8 cellular contexts compared by ENCODE assay signal in genomic region chr20:63864978-63865640, GRCh38. TPM values are rescaled to one million over a fixed set of nuclear protein-coding genes. Genes with fewer than 3 reads are reported as not detected.
A peak's percentile ranks its signal among the peaks of the same experiment; 100 is the strongest.
DNase-seq lines count a peak whose midpoint lies in the region; TF ChIP-seq lines count a peak whose summit lies in the region.

TSS of gene TPD52L2 (plus strand) at chr20:63865270. CDS start at chr20:63865366, 96 bp downstream.

- H3K9ac ChIP-seq in SK-N-SH: peak within 1 kb of the TSS; percentile 95

- H4K20me1 ChIP-seq in SK-N-SH (ENCODE audit: insufficient read depth): 0 out of 2 replicates have a peak, but pooled peaks cover 5% of the 10 kb centered on the region

- no peak for TF ChIP-seq RAD21 in SK-N-SH (IDR thresholded peaks at IDR 0.05; ENCODE audit: low read length)

- no peaks in the 10 kb centered on the region for H3K9me2 ChIP-seq in SK-N-SH

- TF ChIP-seq EP300 in SK-N-SH (IDR thresholded peaks at IDR 0.05; ENCODE audit: borderline replicate concordance in 1 of 2, low read depth in 1 of 2, low read length in 1 of 2): no peak

- H3K9me3 ChIP-seq in SK-N-SH: no peaks in the 10 kb centered on the region

- peak; percentile 87 for DNase-seq in GM04503 (ENCODE audit: low read depth)
- peak; percentile 98 for DNase-seq in HFFc6
- DNase-seq in NCI-H1048 (lab: John Stamatoyannopoulos, UW): peak; percentile 95
- DNase-seq in SK-N-SH: peak; percentile 98
- peak; percentile 97 for DNase-seq in activated naive CD4-positive, alpha-beta T cell treated with anti-CD3 and anti-CD28 coated beads, Interleukin-2, amount 50 U/mL, for 16 hours
- peak; percentile 98 for DNase-seq in germinal center (ENCODE audit: low spot score)
- peak; percentile 88 for DNase-seq in non-pigmented ciliary epithelial cell (ENCODE audit: low read depth)
- peak; percentile 98 for DNase-seq in superior temporal gyrus (ENCODE audit: extremely low spot score)

- peaks cover 0 to 11% of the 10 kb centered on the region in 2 experiments; a peak in 1 of 4 replicates for H3K4me1 ChIP-seq in SK-N-SH (ENCODE audit: control insufficient read depth in 1 of 2, insufficient read depth in 2 of 2, low read depth in 1 of 2, low read length in 1 of 2)

- 2% methylated on average over 24 of the region's 68 CpGs for WGBS in SK-N-SH (ENCODE audit: low lambda C conversion rate)

- H3K9me3 Mint-ChIP-seq in HFFc6: no peaks in the 10 kb centered on the region

- POLR2A ChIA-PET in SK-N-SH (lab: Yijun Ruan, JAX): interaction anchor here (0.6 to 2.1 kb wide), 13 partner anchors 10 to 329 kb away, joined by 3 to 12 read pairs (median 3); partner anchors contain the start of genes PRPF6, STMN3 and TCEA2

- H3F3A ChIP-seq in SK-N-SH (replicated peaks; ENCODE audit: insufficient read depth): peaks cover 3% of the 10 kb centered on the region

- H3K27ac ChIP-seq in SK-N-SH (ENCODE audit: low read depth in 2 of 2, low read length in 1 of 2): peak within 1 kb of the TSS; percentile 78 to 84

- H3K27me3 Mint-ChIP-seq in HFFc6 (ENCODE audit: insufficient read depth): no peaks in the 10 kb centered on the region; the same call in 1 of the 2 replicates

- CTCF ChIA-PET in SK-N-SH (lab: Yijun Ruan, JAX): interaction anchor here (0.9 to 4.2 kb wide), 11 partner anchors 11 to 117 kb away, joined by 3 to 30 read pairs (median 4); partner anchors contain the start of gene PRPF6

- H3K4me3 Mint-ChIP-seq in HFFc6: peak within 1 kb of the TSS; percentile 97

- peaks cover 35% of the 10 kb centered on the region for H3K36me3 Mint-ChIP-seq in HFFc6 (ENCODE audit: low read depth)

- TF ChIP-seq CTCF in HFFc6 (IDR thresholded peaks at IDR 0.05): no peak
- no peak for TF ChIP-seq CTCF in SK-N-SH (IDR thresholded peaks at IDR 0.05)

- peak within 1 kb of the TSS; percentile 99 for H3K27ac Mint-ChIP-seq in HFFc6

- no peaks in the 10 kb centered on the region for H3K27me3 ChIP-seq in SK-N-SH (ENCODE audit: insufficient read depth)

- peak within 1 kb of the TSS; percentile 78 to 97 for H3K4me3 ChIP-seq in SK-N-SH (ENCODE audit: low read depth in 2 of 2, low read length in 1 of 2)

- H2AFZ ChIP-seq in SK-N-SH (ENCODE audit: low read depth): peak within 1 kb of the TSS; percentile 87

- H3K4me1 Mint-ChIP-seq in HFFc6 (ENCODE audit: low read depth): peaks cover 26% of the 10 kb centered on the region

- peak within 1 kb of the TSS; percentile 98 for H3K4me2 ChIP-seq in SK-N-SH

- peaks cover 65% of the 10 kb centered on the region for H3K79me2 ChIP-seq in SK-N-SH (ENCODE audit: insufficient read depth)

- H3K36me3 ChIP-seq in SK-N-SH (replicated peaks in 1 of 2; ENCODE audit: control insufficient read depth in 1 of 2, insufficient read depth in 2 of 2, low read length in 1 of 2): peaks cover 20 to 23% of the 10 kb centered on the region in 2 experiments

TF ChIP-seq in SK-N-SH, 30 proteins besides CTCF, POLR2A, EP300 and RAD21 (continues in another document):
- TF ChIP-seq RXRA (IDR thresholded peaks at IDR 0.05; ENCODE audit: borderline replicate concordance, low read depth): no peak
- no peak; the same call in 1 of the 2 replicates for TF ChIP-seq USF2 (IDR thresholded peaks at IDR 0.05; ENCODE audit: borderline replicate concordance, low read depth, low read length)
- TF ChIP-seq SMC3 (IDR thresholded peaks at IDR 0.05; ENCODE audit: low read depth, low read length): no peak
- TF ChIP-seq TCF12 (IDR thresholded peaks at IDR 0.05): peak; percentile 10; the same call in 1 of the 2 replicates
- no peak for TF ChIP-seq NFIC (IDR thresholded peaks at IDR 0.05; ENCODE audit: borderline replicate concordance)
- no peak for TF ChIP-seq FOSL2 (IDR thresholded peaks at IDR 0.05; ENCODE audit: borderline replicate concordance, low read depth)
- peak; percentile 70; the same call in 1 of the 2 replicates for TF ChIP-seq YY1 (IDR thresholded peaks at IDR 0.05; ENCODE audit: low read depth)
- peak; percentile 82 for TF ChIP-seq CHD2 (IDR thresholded peaks at IDR 0.05; ENCODE audit: low read length, partially characterized antibody)
- no peak for TF ChIP-seq RCOR1 (IDR thresholded peaks at IDR 0.05; ENCODE audit: low read length)
- peak; percentile 97 for TF ChIP-seq MAX (IDR thresholded peaks at IDR 0.05; ENCODE audit: low read depth)
- TF ChIP-seq SIN3A (IDR thresholded peaks at IDR 0.05; ENCODE audit: borderline replicate concordance, low read depth, low read length): peak; percentile 29; the same call in 1 of the 2 replicates
- no peak for TF ChIP-seq NRF1 (IDR thresholded peaks at IDR 0.05; ENCODE audit: low read depth, low read length)
- peak; percentile 38; the same call in 1 of the 2 replicates for TF ChIP-seq TAF1 (IDR thresholded peaks at IDR 0.05; ENCODE audit: borderline replicate concordance, low read depth, low read length)
- peak; percentile 90 for TF ChIP-seq USF1 (IDR thresholded peaks at IDR 0.05; ENCODE audit: borderline replicate concordance, low read depth)
- TF ChIP-seq FOXJ3 (CRISPR knock-in tag; IDR thresholded peaks at IDR 0.05): no peak
- no peak for TF ChIP-seq EZH2phosphoT487 (IDR thresholded peaks at IDR 0.05; ENCODE audit: borderline replicate concordance, low read depth)
- TF ChIP-seq POLR2AphosphoS5 (IDR thresholded peaks at IDR 0.05; ENCODE audit: low read depth, low read length): peak; percentile 64
- TF ChIP-seq FOXM1 (IDR thresholded peaks at IDR 0.05; ENCODE audit: low read depth): no peak
- TF ChIP-seq RFX5 (IDR thresholded peaks at IDR 0.05; ENCODE audit: low read length): no peak
- no peak for TF ChIP-seq ZBTB33 (IDR thresholded peaks at IDR 0.05; ENCODE audit: borderline replicate concordance, low read depth)
- TF ChIP-seq ELF1 (IDR thresholded peaks at IDR 0.05): peak; percentile 87
- TF ChIP-seq MXI1 (IDR thresholded peaks at IDR 0.05; ENCODE audit: low read depth, low read length): peak; percentile 92
- peak; percentile 96 for TF ChIP-seq GABPA (IDR thresholded peaks at IDR 0.05; ENCODE audit: low read depth)
- no peak; the same call in 1 of the 2 replicates for TF ChIP-seq PBX3 (IDR thresholded peaks at IDR 0.05)
- no peak for TF ChIP-seq JUND (IDR thresholded peaks at IDR 0.05)

RNA-seq across cellular contexts. Expression of gene TPD52L2, which starts in this region (rescaled TPM):
- total RNA-seq in HFFc6 (2021; fragmentation: NEBNext Ultra II Directional; extraction: Animal tissue kit (Norgen Biotek cat#: 25700)): 100 to 1,000 TPM; 161 to 196 (median 169) TPM
- polyA plus RNA-seq in SK-N-SH (2012; rRNA removed): 137 and 161 TPM in 2 replicates
- polyA plus RNA-seq in SK-N-SH (2012; cell fraction: cytosol; rRNA removed): 108 and 143 TPM in 2 replicates
- 139 and 148 TPM in 2 replicates for polyA plus RNA-seq in SK-N-SH (2012; cell fraction: nucleus; rRNA removed)

Comparison
In these comparisons a context has a peak if more than half of its experiments do, and no peak if none do; other contexts are left out.
1. Peak in every context shown above with its lines: DNase-seq, H3K4me3 ChIP-seq and H3K27ac ChIP-seq.